In the genomic region with DNA sequence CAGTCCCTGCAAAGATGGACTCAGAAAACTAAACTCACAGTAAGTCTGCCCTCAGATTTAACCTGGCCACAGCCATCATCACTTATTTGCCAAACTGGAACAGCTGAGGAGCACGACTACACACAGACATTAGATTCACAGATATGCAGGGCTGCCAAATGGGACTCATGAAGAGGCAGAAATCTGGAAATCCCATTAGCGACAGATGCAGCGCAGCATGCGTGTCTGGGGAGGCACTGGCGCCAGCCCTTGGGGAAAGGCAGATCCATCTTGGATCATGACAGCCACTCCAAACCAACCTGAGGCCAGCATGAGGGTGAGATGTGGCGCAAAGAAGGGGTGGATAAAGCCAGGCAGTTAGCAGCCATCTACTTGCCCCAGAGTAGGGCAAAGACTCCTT, we compare ENCODE assay signal across 21 cellular contexts.
DNase-seq lines count a peak whose midpoint lies in the region; ATAC-seq and TF ChIP-seq lines count a peak whose summit lies in the region.
"Had no signal": no experiment of that assay in that cellular context is flagged by ENCODE, and none has a peak within 500 bp of the region (broad histone marks: within the 10 kb centered on the region; RNA-seq: fewer than 3 reads in every experiment).

No MANE protein-coding gene starts in this region.

- H3K9me3 Mint-ChIP-seq in endothelial cell (ENCODE audit: unreplicated experiment) = no peaks in the 10 kb centered on the region
- H3K9me3 Mint-ChIP-seq: CD4-positive, alpha-beta T cell; IgD-negative memory B cell; T-helper 1 cell treated with Interleukin-12 subunit alpha and Interleukin-12 subunit beta and Interleukin-4 antibody, amounts not matched to agents 30 μg/mL and 1 μg/mL, for 36 hours had no signal

- peaks cover 16% of the 10 kb centered on the region for H3K4me1 Mint-ChIP-seq in endothelial cell (ENCODE audit: unreplicated experiment)

- H3K27me3 ChIP-seq in BE2C = no peaks in the 10 kb centered on the region
- H3K27me3 ChIP-seq in SJCRH30 = no peaks in the 10 kb centered on the region

- no peak overlapping the region for H3K4me3 ChIP-seq in BE2C (ENCODE audit: low read depth, low read length)
- no peak overlapping the region for H3K4me3 ChIP-seq in SJCRH30
- H3K4me3 ChIP-seq: A549 had no signal

- H3K36me3 ChIP-seq in BE2C (no peaks in the 10 kb centered on the region), SJCRH30 (no peaks in the 10 kb centered on the region)

- peak overlapping the region; percentile 85 for H3K27ac ChIP-seq in SJCRH30
- H3K27ac ChIP-seq: A549 had no signal

- no peaks in the 10 kb centered on the region for H3K9me3 ChIP-seq in BE2C
- no peaks in the 10 kb centered on the region for H3K9me3 ChIP-seq in SJCRH30 (replicated peaks)
- H3K9me3 ChIP-seq: A549 had no signal

- H3K36me3 Mint-ChIP-seq in endothelial cell (ENCODE audit: low read depth, unreplicated experiment) = no peaks in the 10 kb centered on the region

- peaks cover 36% of the 10 kb centered on the region for H3K4me1 ChIP-seq in BE2C
- peaks cover 50% of the 10 kb centered on the region for H3K4me1 ChIP-seq in SJCRH30
- H3K4me1 ChIP-seq: A549 had no signal

- H3K27ac Mint-ChIP-seq in endothelial cell (ENCODE audit: unreplicated experiment) = no peak overlapping the region
- H3K27ac Mint-ChIP-seq: CD4-positive, alpha-beta T cell; IgD-negative memory B cell; T-helper 1 cell treated with Interleukin-12 subunit alpha and Interleukin-12 subunit beta and Interleukin-4 antibody, amounts not matched to agents 30 μg/mL and 1 μg/mL, for 36 hours had no signal

- H3K4me3 Mint-ChIP-seq in endothelial cell (ENCODE audit: unreplicated experiment) = no peak overlapping the region
- H3K4me3 Mint-ChIP-seq: CD4-positive, alpha-beta T cell; IgD-negative memory B cell; T-helper 1 cell treated with Interleukin-12 subunit alpha and Interleukin-12 subunit beta and Interleukin-4 antibody, amounts not matched to agents 30 μg/mL and 1 μg/mL, for 36 hours had no signal

- ATAC-seq in HG02840 (IDR thresholded peaks at IDR 0.05; ENCODE audit: low FRiP score, unreplicated experiment) = no peak
- no peak for ATAC-seq in GM18907 (IDR thresholded peaks at IDR 0.05; ENCODE audit: unreplicated experiment)
- ATAC-seq: A549, HCT116 had no signal

- no peaks in the 10 kb centered on the region for H3K27me3 Mint-ChIP-seq in endothelial cell (ENCODE audit: unreplicated experiment)

- DNase-seq in BE2C (peak; percentile 83), NCI-H1694 treated with DMSO at 0.1 percent for 48 hours (lab: John Stamatoyannopoulos, UW) (peak; percentile 91), SJCRH30 (peak; percentile 86 to 91), myocyte (ENCODE audit: low read depth) (peak; percentile 33), endothelial cell (ENCODE audit: low spot score) (no peak), nucleus accumbens (lab: John Stamatoyannopoulos, UW) (no peak)
- DNase-seq: CD4-positive, alpha-beta T cell; COR-L47; DMS153; GOT3; NCI-H1417; NCI-H1930; NCI-H226; NCI-H69; SIG-M5 had no signal

- TF ChIP-seq CTCF in BE2C (IDR thresholded peaks at IDR 0.05; ENCODE audit: low read depth, low read length) (no peak), endothelial cell (IDR thresholded peaks at IDR 0.05; ENCODE audit: unreplicated experiment) (no peak)

Comparison
In these comparisons a context has a peak if more than half of its experiments do, and no peak if none do; other contexts are left out.
1. DNase-seq: peak in BE2C (single experiment), NCI-H1694 treated with DMSO at 0.1 percent for 48 hours (single experiment), SJCRH30 (2 of 2) and myocyte (single experiment); none in endothelial cell (single experiment) and nucleus accumbens (0 of 56).